Comparison of ENCODE assay signal across 27 cellular contexts in the genomic region with DNA sequence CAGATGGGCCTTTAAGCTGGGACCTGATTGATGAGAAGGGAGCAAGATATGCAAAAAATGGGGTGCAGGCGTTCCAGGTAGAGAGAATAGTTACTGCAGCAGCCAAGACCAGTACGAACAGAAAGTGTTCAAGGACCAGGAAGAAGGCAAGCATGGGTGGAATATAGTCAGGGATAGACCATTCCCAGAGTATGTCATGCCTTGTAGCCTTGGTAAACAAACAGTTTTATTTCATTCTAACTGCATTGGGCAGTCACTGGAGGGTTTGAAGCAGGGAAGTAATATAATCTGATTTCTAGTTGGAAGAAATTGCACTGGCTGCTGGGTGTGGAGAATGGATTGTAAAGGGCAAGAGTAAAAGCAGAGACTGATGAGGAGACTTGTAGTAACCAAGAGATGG. TPM values are rescaled to one million over a fixed set of nuclear protein-coding genes. Genes with fewer than 3 reads are reported as not detected.
"Had no signal": no experiment of that assay in that cellular context is flagged by ENCODE, and none has a peak within 500 bp of the region (broad histone marks: within the 10 kb centered on the region; RNA-seq: fewer than 3 reads in every experiment).

No MANE protein-coding gene starts in this region.

- H3K9me3 ChIP-seq: sigmoid colon, testis, tibial nerve, upper lobe of right lung, vagina had no signal

- H3K36me3 ChIP-seq: vagina had no signal

- H3K27me3 Mint-ChIP-seq: naive thymus-derived CD8-positive, alpha-beta T cell; stimulated activated naive B cell treated with anti-CD40 and anti-IgM and Interleukin-4, amounts not matched to agents 10 μg/mL and 1 μg/mL and 100 μg/mL, for 72 hours; stimulated activated naive CD8-positive, alpha-beta T cell treated with anti-CD3 and anti-CD28 coated beads, Interleukin-15, amount 100 ng/mL, for 72 hours had no signal

- H3K4me3 Mint-ChIP-seq: naive thymus-derived CD8-positive, alpha-beta T cell; neural crest cell; stimulated activated naive B cell treated with anti-CD40 and anti-IgM and Interleukin-4, amounts not matched to agents 10 μg/mL and 1 μg/mL and 100 μg/mL, for 72 hours; stimulated activated naive CD8-positive, alpha-beta T cell treated with anti-CD3 and anti-CD28 coated beads, Interleukin-15, amount 100 ng/mL, for 72 hours had no signal

- DNase-seq: dorsolateral prefrontal cortex; effector CD8-positive, alpha-beta T cell; foreskin melanocyte; head of caudate nucleus; kidney; left cardiac atrium; mesendoderm; naive thymus-derived CD8-positive, alpha-beta T cell; posterior cingulate gyrus; sigmoid colon; stimulated activated CD4-positive, alpha-beta T cell treated with anti-CD3 and anti-CD28 coated beads, Interleukin-2, amount 100 ng/mL, for 24 hours; stimulated activated CD4-positive, alpha-beta T cell treated with anti-CD3 and anti-CD28 coated beads, Interleukin-4, amount 100 ng/mL, for 4 hours; stimulated activated naive B cell treated with anti-CD40 and anti-IgM and Interleukin-4, amounts not matched to agents 10 μg/mL and 1 μg/mL and 100 μg/mL, for 72 hours; stimulated activated naive CD8-positive, alpha-beta T cell treated with anti-CD3 and anti-CD28 coated beads, Interleukin-15, amount 100 ng/mL, for 72 hours; testis; upper lobe of right lung had no signal

- H3K9me3 Mint-ChIP-seq: naive thymus-derived CD8-positive, alpha-beta T cell; neural crest cell; stimulated activated naive B cell treated with anti-CD40 and anti-IgM and Interleukin-4, amounts not matched to agents 10 μg/mL and 1 μg/mL and 100 μg/mL, for 72 hours; stimulated activated naive CD8-positive, alpha-beta T cell treated with anti-CD3 and anti-CD28 coated beads, Interleukin-15, amount 100 ng/mL, for 72 hours had no signal

- H3K27me3 ChIP-seq: dorsolateral prefrontal cortex, hepatocyte, sigmoid colon, testis, tibial nerve, upper lobe of right lung, vagina had no signal

- FAIRE-seq: kidney had no signal

- H3K4me3 ChIP-seq: dorsolateral prefrontal cortex, hepatocyte, sigmoid colon, skin epidermis, testis, tibial nerve, upper lobe of right lung, vagina had no signal

- H3K4me1 ChIP-seq: sigmoid colon, testis, tibial nerve, upper lobe of right lung, vagina had no signal

- H3K4me1 Mint-ChIP-seq: neural crest cell had no signal

- H3K27ac Mint-ChIP-seq: stimulated activated naive B cell treated with anti-CD40 and anti-IgM and Interleukin-4, amounts not matched to agents 10 μg/mL and 1 μg/mL and 100 μg/mL, for 72 hours had no signal

- H3K27ac ChIP-seq: dorsolateral prefrontal cortex, hepatocyte, sigmoid colon, skin epidermis, testis, tibial nerve, upper lobe of right lung, vagina had no signal

RNA-seq across cellular contexts. Expression of a gene that starts 30.5 kb away (rescaled TPM):
- total RNA-seq: hepatocyte, kidney, left cardiac atrium, liver, lung microvascular endothelial cell, neural crest cell, osteocyte, pulmonary artery endothelial cell, sigmoid colon, upper lobe of right lung, vagina had no signal
- polyA plus RNA-seq: esophagus; hepatocyte; liver; naive thymus-derived CD8-positive, alpha-beta T cell had no signal

RNA-seq across cellular contexts. Expression of a gene that starts 46.3 kb away (rescaled TPM):
- total RNA-seq: dorsolateral prefrontal cortex; hepatocyte; kidney; left cardiac atrium; liver; lung microvascular endothelial cell; naive thymus-derived CD8-positive, alpha-beta T cell; neural crest cell; osteocyte; pulmonary artery endothelial cell; sigmoid colon; subcutaneous adipose tissue; testis; tibial nerve; upper lobe of right lung; vagina had no signal
- polyA plus RNA-seq: esophagus; hepatocyte; liver; naive thymus-derived CD8-positive, alpha-beta T cell; sigmoid colon had no signal
